ENCODE assay signal across 1 cellular context in the genomic region with DNA sequence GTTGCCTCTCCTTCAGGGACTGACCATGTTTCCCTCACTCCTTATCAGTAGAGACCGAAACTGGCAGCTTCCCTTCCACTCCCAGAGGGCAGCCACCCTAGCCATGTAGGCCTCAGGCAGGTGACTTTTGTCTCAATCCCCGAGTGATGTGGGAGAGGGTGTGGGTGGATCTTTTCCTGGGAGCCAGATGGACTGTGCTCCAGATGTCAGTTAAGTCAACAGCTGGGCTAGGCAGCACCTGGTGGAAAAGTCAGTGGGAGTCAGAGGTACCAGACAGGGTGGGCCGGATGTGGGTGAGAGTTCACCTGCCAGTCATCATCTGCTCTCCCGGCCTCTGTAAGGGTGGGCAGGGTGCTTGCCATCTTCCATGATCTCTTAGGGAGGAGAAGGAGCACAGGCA.
TF ChIP-seq lines count a peak whose summit lies in the region.

No MANE protein-coding gene starts in this region.

TF ChIP-seq in HCT116, 20 proteins besides CTCF, POLR2A, EP300 and RAD21 (continued from another document):
- no peak for TF ChIP-seq EZH2phosphoT487 (IDR thresholded peaks at IDR 0.05; ENCODE audit: borderline replicate concordance)
- TF ChIP-seq FOSL1 (IDR thresholded peaks at IDR 0.05; ENCODE audit: low read depth), result no peak
- no peak for TF ChIP-seq ZFX (IDR thresholded peaks at IDR 0.05)
- TF ChIP-seq YY1 (IDR thresholded peaks at IDR 0.05; ENCODE audit: extremely low read depth, insufficient replicate concordance, low read depth, low read length), result no peak
- no peak for TF ChIP-seq SP1 (IDR thresholded peaks at IDR 0.05; ENCODE audit: low read depth)
- TF ChIP-seq EGR1 (IDR thresholded peaks at IDR 0.05; ENCODE audit: low read depth), result no peak
- TF ChIP-seq, protein P1, sequence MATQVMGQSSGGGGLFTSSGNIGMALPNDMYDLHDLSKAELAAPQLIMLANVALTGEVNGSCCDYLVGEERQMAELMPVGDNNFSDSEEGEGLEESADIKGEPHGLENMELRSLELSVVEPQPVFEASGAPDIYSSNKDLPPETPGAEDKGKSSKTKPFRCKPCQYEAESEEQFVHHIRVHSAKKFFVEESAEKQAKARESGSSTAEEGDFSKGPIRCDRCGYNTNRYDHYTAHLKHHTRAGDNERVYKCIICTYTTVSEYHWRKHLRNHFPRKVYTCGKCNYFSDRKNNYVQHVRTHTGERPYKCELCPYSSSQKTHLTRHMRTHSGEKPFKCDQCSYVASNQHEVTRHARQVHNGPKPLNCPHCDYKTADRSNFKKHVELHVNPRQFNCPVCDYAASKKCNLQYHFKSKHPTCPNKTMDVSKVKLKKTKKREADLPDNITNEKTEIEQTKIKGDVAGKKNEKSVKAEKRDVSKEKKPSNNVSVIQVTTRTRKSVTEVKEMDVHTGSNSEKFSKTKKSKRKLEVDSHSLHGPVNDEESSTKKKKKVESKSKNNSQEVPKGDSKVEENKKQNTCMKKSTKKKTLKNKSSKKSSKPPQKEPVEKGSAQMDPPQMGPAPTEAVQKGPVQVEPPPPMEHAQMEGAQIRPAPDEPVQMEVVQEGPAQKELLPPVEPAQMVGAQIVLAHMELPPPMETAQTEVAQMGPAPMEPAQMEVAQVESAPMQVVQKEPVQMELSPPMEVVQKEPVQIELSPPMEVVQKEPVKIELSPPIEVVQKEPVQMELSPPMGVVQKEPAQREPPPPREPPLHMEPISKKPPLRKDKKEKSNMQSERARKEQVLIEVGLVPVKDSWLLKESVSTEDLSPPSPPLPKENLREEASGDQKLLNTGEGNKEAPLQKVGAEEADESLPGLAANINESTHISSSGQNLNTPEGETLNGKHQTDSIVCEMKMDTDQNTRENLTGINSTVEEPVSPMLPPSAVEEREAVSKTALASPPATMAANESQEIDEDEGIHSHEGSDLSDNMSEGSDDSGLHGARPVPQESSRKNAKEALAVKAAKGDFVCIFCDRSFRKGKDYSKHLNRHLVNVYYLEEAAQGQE (IDR thresholded peaks at IDR 0.05; ENCODE audit: low read depth), result no peak
- no peak for TF ChIP-seq EZH2 (IDR thresholded peaks at IDR 0.05)
- TF ChIP-seq, protein P2, sequence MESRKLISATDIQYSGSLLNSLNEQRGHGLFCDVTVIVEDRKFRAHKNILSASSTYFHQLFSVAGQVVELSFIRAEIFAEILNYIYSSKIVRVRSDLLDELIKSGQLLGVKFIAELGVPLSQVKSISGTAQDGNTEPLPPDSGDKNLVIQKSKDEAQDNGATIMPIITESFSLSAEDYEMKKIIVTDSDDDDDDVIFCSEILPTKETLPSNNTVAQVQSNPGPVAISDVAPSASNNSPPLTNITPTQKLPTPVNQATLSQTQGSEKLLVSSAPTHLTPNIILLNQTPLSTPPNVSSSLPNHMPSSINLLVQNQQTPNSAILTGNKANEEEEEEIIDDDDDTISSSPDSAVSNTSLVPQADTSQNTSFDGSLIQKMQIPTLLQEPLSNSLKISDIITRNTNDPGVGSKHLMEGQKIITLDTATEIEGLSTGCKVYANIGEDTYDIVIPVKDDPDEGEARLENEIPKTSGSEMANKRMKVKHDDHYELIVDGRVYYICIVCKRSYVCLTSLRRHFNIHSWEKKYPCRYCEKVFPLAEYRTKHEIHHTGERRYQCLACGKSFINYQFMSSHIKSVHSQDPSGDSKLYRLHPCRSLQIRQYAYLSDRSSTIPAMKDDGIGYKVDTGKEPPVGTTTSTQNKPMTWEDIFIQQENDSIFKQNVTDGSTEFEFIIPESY (IDR thresholded peaks at IDR 0.05; ENCODE audit: extremely low read depth, insufficient replicate concordance, low read length), result no peak
- TF ChIP-seq TCF7L2 (IDR thresholded peaks at IDR 0.05; ENCODE audit: borderline replicate concordance, extremely low read depth, insufficient read depth, insufficient read length), result no peak
